2 cellular contexts compared by ENCODE assay signal in genomic region chr11:112298535-112298934, GRCh38.
TF ChIP-seq lines count a peak whose summit lies in the region.

No MANE protein-coding gene starts in this region.

TF ChIP-seq in HepG2, 621 proteins besides CTCF, POLR2A, EP300 and RAD21:
- no peak for TF ChIP-seq ZNF782 (CRISPR knock-in tag; IDR thresholded peaks at IDR 0.05; ENCODE audit: borderline replicate concordance)

TF ChIP-seq in H1, 55 proteins besides CTCF, POLR2A, EP300 and RAD21:
- TF ChIP-seq BACH1 (IDR thresholded peaks at IDR 0.05; ENCODE audit: low read length): no peak
- no peak for TF ChIP-seq PHF8 (conservative IDR thresholded peaks at IDR 0.05; ENCODE audit: low read depth, low read length)
- TF ChIP-seq CTBP2 (IDR thresholded peaks at IDR 0.05; ENCODE audit: borderline replicate concordance, insufficient read depth, insufficient read length, low read length): no peak
